2 cellular contexts compared by ENCODE assay signal in genomic region chr7:115145512-115145911, GRCh38.
TF ChIP-seq lines count a peak whose summit lies in the region.

No MANE protein-coding gene starts in this region.

TF ChIP-seq in IMR-90, 13 proteins besides CTCF, POLR2A, EP300 and RAD21:
- TF ChIP-seq CEBPB (IDR thresholded peaks at IDR 0.05; ENCODE audit: low read depth, low read length) (peak; percentile 27; the same call in 1 of the 2 replicates), SMC3 (IDR thresholded peaks at IDR 0.05; ENCODE audit: low read depth, low read length) (no peak), MXI1 (IDR thresholded peaks at IDR 0.05; ENCODE audit: borderline replicate concordance, low read depth, low read length) (no peak), NFE2L2 (IDR thresholded peaks at IDR 0.05; ENCODE audit: low read depth, low read length) (peak; percentile 68; the same call in 1 of the 2 replicates), RFX5 (IDR thresholded peaks at IDR 0.05; ENCODE audit: low read depth, low read length) (no peak)

TF ChIP-seq in GM23338, 12 proteins besides CTCF, POLR2A, EP300 and RAD21:
- no peak for TF ChIP-seq ETS1 (IDR thresholded peaks at IDR 0.05)
- TF ChIP-seq STAT1 (IDR thresholded peaks at IDR 0.05; ENCODE audit: unreplicated experiment), result no peak
- TF ChIP-seq CREB1 (CRISPR knock-in tag; IDR thresholded peaks at IDR 0.05; ENCODE audit: low read depth), result no peak
- TF ChIP-seq JUNB (IDR thresholded peaks at IDR 0.05; ENCODE audit: unreplicated experiment), result no peak
- TF ChIP-seq EZH2phosphoT487 (IDR thresholded peaks at IDR 0.05; ENCODE audit: unreplicated experiment), result no peak
- no peak for TF ChIP-seq EZH2 (IDR thresholded peaks at IDR 0.05; ENCODE audit: low read depth, unreplicated experiment)
- TF ChIP-seq NANOG (IDR thresholded peaks at IDR 0.05; ENCODE audit: borderline replicate concordance), result no peak
- no peak for TF ChIP-seq REST (IDR thresholded peaks at IDR 0.05; ENCODE audit: unreplicated experiment)
- TF ChIP-seq ZNF331 (CRISPR knock-in tag; IDR thresholded peaks at IDR 0.05; ENCODE audit: low read depth), result no peak
- TF ChIP-seq ZNF114 (CRISPR knock-in tag; IDR thresholded peaks at IDR 0.05), result no peak
- no peak for TF ChIP-seq POLR2AphosphoS5 (IDR thresholded peaks at IDR 0.05; ENCODE audit: low read depth)
- no peak for TF ChIP-seq ZNF462 (CRISPR knock-in tag; IDR thresholded peaks at IDR 0.05)
TF ChIP-seq in GM23338: peak in this region for 0.
